In genomic region chr22:49856766-49857618, GRCh38 we compare ENCODE assay signal across 17 cellular contexts. TPM values are rescaled to one million over a fixed set of nuclear protein-coding genes. Genes with fewer than 3 reads are reported as not detected.
A peak's percentile ranks its signal among the peaks of the same experiment; 100 is the strongest.
DNase-seq lines count a peak whose midpoint lies in the region; ATAC-seq and TF ChIP-seq lines count a peak whose summit lies in the region.
"Had no signal": no experiment of that assay in that cellular context is flagged by ENCODE, and none has a peak within 500 bp of the region (broad histone marks: within the 10 kb centered on the region; RNA-seq: fewer than 3 reads in every experiment).

No MANE protein-coding gene starts in this region.

- peaks cover 78% of the 10 kb centered on the region for H3K79me2 ChIP-seq in DND-41 (ENCODE audit: insufficient read depth, low read length)
- peaks cover 71% of the 10 kb centered on the region for H3K79me2 ChIP-seq in GM23338 (replicated peaks; ENCODE audit: insufficient read depth)

- peak; percentile 60 for DNase-seq in activated effector memory CD4-positive, alpha-beta T cell treated with anti-CD3 and anti-CD28 coated beads, Interleukin-2, amount 50 U/mL, for 16 hours
- DNase-seq in activated effector memory CD4-positive, alpha-beta T cell treated with Interleukin-2 at 50 U/mL for 16 hours: no peak
- DNase-seq in DND-41 (no peak), body of pancreas (no peak), posterior vena cava (ENCODE audit: low spot score) (peak; percentile 73), GM23338 (ENCODE audit: low spot score) (no peak), GDM1 (lab: John Stamatoyannopoulos, UW) (no peak)
- DNase-seq: DMS53, HCEC 1CT, NCI-H1048, NCI-H1436 treated with DMSO at 0.1 percent for 48 hours, NCI-H2081, NCI-H510A, NCI-H82, PC-9 had no signal

- H3K9me3 ChIP-seq in DND-41 (ENCODE audit: insufficient read depth, low read length, severe bottlenecking) (no peaks in the 10 kb centered on the region), body of pancreas (no peaks in the 10 kb centered on the region)

- TF ChIP-seq POLR2A in body of pancreas (IDR thresholded peaks at IDR 0.05): no peak

- peaks cover 5% of the 10 kb centered on the region; the same call in 1 of the 2 replicates for H3F3A ChIP-seq in GM23338 (replicated peaks; ENCODE audit: low read depth)

- H3K4me1 ChIP-seq in DND-41 (ENCODE audit: insufficient read depth, low read length): peaks cover 39% of the 10 kb centered on the region
- H3K4me1 ChIP-seq in body of pancreas: peaks cover 49% of the 10 kb centered on the region
- H3K4me1 ChIP-seq in GM23338 (ENCODE audit: insufficient read depth): peaks cover 14% of the 10 kb centered on the region

- TF ChIP-seq CTCF in DND-41 (IDR thresholded peaks at IDR 0.05; ENCODE audit: borderline replicate concordance, extremely low read depth, low read length, poor library complexity, severe bottlenecking): no peak
- no peak for TF ChIP-seq CTCF in body of pancreas (IDR thresholded peaks at IDR 0.05)
- no peak for TF ChIP-seq CTCF in GM23338 (conservative IDR thresholded peaks at IDR 0.05; ENCODE audit: low read depth in 2 of 2)

- WGBS in body of pancreas, 2 donors: 80 to 91% methylated on average over 12 to 31 of the region's 31 CpGs

- ATAC-seq in DND-41 (ENCODE audit: insufficient read depth, low read depth) (no peak), body of pancreas (no peak), GM23338 (no peak)
- ATAC-seq in activated T-helper 17 cell treated with anti-CD3 and anti-CD28 coated beads, Interleukin-2, amount 50 U/mL, for 72 hours (replicated peaks): no peak
- ATAC-seq: K562 had no signal

- intact Hi-C loops in body of pancreas (cut with DNase I): loop anchor here (10.0 kb wide), 1 partner anchor 58 kb away; the partner anchor contains the start of genes ALG12 and CRELD2
- intact Hi-C loops in posterior vena cava (cut with DNase I): no loop called here

- no peaks in the 10 kb centered on the region for H3K9me2 ChIP-seq in GM23338 (ENCODE audit: insufficient read depth)

- H3K4me1 Mint-ChIP-seq in GM23338: peaks cover 19% of the 10 kb centered on the region
- peaks cover 24% of the 10 kb centered on the region for H3K4me1 Mint-ChIP-seq in activated T-helper 17 cell treated with anti-CD3 and anti-CD28 coated beads, Interleukin-2, amount 50 U/mL, for 72 hours

- peak overlapping the region; percentile 39; the same call in 1 of the 2 replicates for H3K4me2 ChIP-seq in DND-41 (ENCODE audit: insufficient read depth, low read length)
- no peak overlapping the region for H3K4me2 ChIP-seq in GM23338

- H4K20me1 ChIP-seq in DND-41 (ENCODE audit: insufficient read depth, low read length): peaks cover 59% of the 10 kb centered on the region
- H4K20me1 ChIP-seq in GM23338 (replicated peaks; ENCODE audit: insufficient read depth): peaks cover 42% of the 10 kb centered on the region

- H3K4me3 ChIP-seq in DND-41 (ENCODE audit: low read depth in 1 of 2, low read length in 2 of 2) (no peak overlapping the region), body of pancreas (no peak overlapping the region), GM23338 (no peak overlapping the region)
- H3K4me3 ChIP-seq: K562 had no signal

- no peaks in the 10 kb centered on the region; the same call in 2 of the 3 replicates for H3K36me3 Mint-ChIP-seq in GM23338 (ENCODE audit: low read depth)
- H3K36me3 Mint-ChIP-seq in activated T-helper 17 cell treated with anti-CD3 and anti-CD28 coated beads, Interleukin-2, amount 50 U/mL, for 72 hours (ENCODE audit: low read depth): peaks cover 5% of the 10 kb centered on the region

- H3K9me3 Mint-ChIP-seq in GM23338: no peaks in the 10 kb centered on the region
- no peaks in the 10 kb centered on the region for H3K9me3 Mint-ChIP-seq in activated T-helper 17 cell treated with anti-CD3 and anti-CD28 coated beads, Interleukin-2, amount 50 U/mL, for 72 hours

- H2AFZ ChIP-seq in DND-41 (ENCODE audit: low read depth, low read length) (no peak overlapping the region), GM23338 (no peak overlapping the region)
- H2AFZ ChIP-seq: PC-9 had no signal

- H3K27ac Mint-ChIP-seq in GM23338: no peak overlapping the region
- H3K27ac Mint-ChIP-seq in activated T-helper 17 cell treated with anti-CD3 and anti-CD28 coated beads, Interleukin-2, amount 50 U/mL, for 72 hours: no peak overlapping the region

- H3K27ac ChIP-seq in DND-41 (ENCODE audit: low read length) (no peak overlapping the region), body of pancreas (peak overlapping the region in 3 of 4 donors; percentile 14 to 85 (median 26)), GM23338 (ENCODE audit: low read depth) (no peak overlapping the region)

- H3K27me3 Mint-ChIP-seq in GM23338 (ENCODE audit: insufficient read depth, low read depth, poor library complexity): peaks cover 18% of the 10 kb centered on the region
- H3K27me3 Mint-ChIP-seq in activated T-helper 17 cell treated with anti-CD3 and anti-CD28 coated beads, Interleukin-2, amount 50 U/mL, for 72 hours: no peaks in the 10 kb centered on the region

- H3K27me3 ChIP-seq in DND-41 (ENCODE audit: insufficient read depth, low read length, poor library complexity) (no peaks in the 10 kb centered on the region), body of pancreas (no peaks in the 10 kb centered on the region), GM23338 (ENCODE audit: insufficient read depth) (peaks cover 12% of the 10 kb centered on the region)

- no peak overlapping the region for H3K9ac ChIP-seq in DND-41 (ENCODE audit: low read depth, low read length)

- H3K4me3 Mint-ChIP-seq in GM23338: no peak overlapping the region
- no peak overlapping the region for H3K4me3 Mint-ChIP-seq in activated T-helper 17 cell treated with anti-CD3 and anti-CD28 coated beads, Interleukin-2, amount 50 U/mL, for 72 hours

- H3K36me3 ChIP-seq in DND-41 (ENCODE audit: insufficient read depth, low read length): peaks cover 20% of the 10 kb centered on the region
- no peaks in the 10 kb centered on the region for H3K36me3 ChIP-seq in body of pancreas (replicated peaks in 1 of 2; ENCODE audit: insufficient read depth in 1 of 2, low read depth in 2 of 2)
- no peaks in the 10 kb centered on the region for H3K36me3 ChIP-seq in GM23338 (ENCODE audit: insufficient read depth)

TF ChIP-seq in GM23338, 12 proteins besides CTCF, POLR2A, EP300 and RAD21 (continues in another document):
- TF ChIP-seq EZH2phosphoT487 (IDR thresholded peaks at IDR 0.05; ENCODE audit: unreplicated experiment) (no peak), STAT1 (IDR thresholded peaks at IDR 0.05; ENCODE audit: unreplicated experiment) (no peak), ZNF331 (CRISPR knock-in tag; IDR thresholded peaks at IDR 0.05; ENCODE audit: low read depth) (no peak), CREB1 (CRISPR knock-in tag; IDR thresholded peaks at IDR 0.05; ENCODE audit: low read depth) (no peak), NANOG (IDR thresholded peaks at IDR 0.05; ENCODE audit: borderline replicate concordance) (no peak)

RNA-seq across cellular contexts. Expression of gene ZBED4, which starts 3.3 kb away (rescaled TPM):
- 10 to 100 TPM in 1 of 2 donors, 1 to 10 TPM in 1; 9.6 to 17.1 TPM for total RNA-seq in body of pancreas
- total RNA-seq in posterior vena cava: 1 to 10 TPM; 7.3 to 8.5 TPM
- 28.0 and 31.9 TPM in 2 replicates for total RNA-seq in GM23338 (2014; rRNA removed; shearing (Covaris generic))
- 8.5 and 9.0 TPM in 2 replicates for polyA plus RNA-seq in GM23338 (2016; fragmentation: Nextera tagmentation; extraction: Ambion mirVana)
- total RNA-seq in activated T-helper 17 cell treated with anti-CD3 and anti-CD28 coated beads, Interleukin-2, amount 50 U/mL, for 72 hours: 10 to 100 TPM; 27.1 to 28.5 TPM

RNA-seq across cellular contexts. Expression of gene BRD1, which starts 29.3 kb away (rescaled TPM):
- total RNA-seq in body of pancreas (10 to 100 TPM; 21.8 to 36.9 TPM), posterior vena cava (10 to 100 TPM; 20.8 to 21.7 TPM)
- 33.8 and 36.1 TPM in 2 replicates for total RNA-seq in GM23338 (2014; rRNA removed; shearing (Covaris generic))
- 12.3 and 13.1 TPM in 2 replicates for polyA plus RNA-seq in GM23338 (2016; fragmentation: Nextera tagmentation; extraction: Ambion mirVana)
- total RNA-seq in activated T-helper 17 cell treated with anti-CD3 and anti-CD28 coated beads, Interleukin-2, amount 50 U/mL, for 72 hours: 10 to 100 TPM; 43.4 to 43.8 TPM

Comparison
In these comparisons a context has a peak if more than half of its experiments do, and no peak if none do; other contexts are left out.
1. DNase-seq: peak in activated effector memory CD4-positive, alpha-beta T cell treated with anti-CD3 and anti-CD28 coated beads, Interleukin-2, amount 50 U/mL, for 16 hours (single experiment) and posterior vena cava (single experiment); none in activated effector memory CD4-positive, alpha-beta T cell treated with Interleukin-2 at 50 U/mL for 16 hours (single experiment), DND-41 (single experiment), body of pancreas (0 of 4), GM23338 (single experiment) and GDM1 (single experiment).
2. H3K27ac ChIP-seq: peak in body of pancreas (3 of 4); none in DND-41 (single experiment) and GM23338 (single experiment).